In genomic region chr5:139635606-139636206, GRCh38 we compare ENCODE assay signal across 8 cellular contexts. TPM values are rescaled to one million over a fixed set of nuclear protein-coding genes. Genes with fewer than 3 reads are reported as not detected.
DNase-seq lines count a peak whose midpoint lies in the region; ATAC-seq and TF ChIP-seq lines count a peak whose summit lies in the region.

No MANE protein-coding gene starts in this region.

- H3K79me2 ChIP-seq in KMS-11 (ENCODE audit: insufficient read depth, low read depth) (no peaks in the 10 kb centered on the region), SU-DHL-6 (ENCODE audit: insufficient read depth, low read length) (no peaks in the 10 kb centered on the region)

- ATAC-seq in HG02840 (IDR thresholded peaks at IDR 0.05; ENCODE audit: low FRiP score, unreplicated experiment), result no peak

- TF ChIP-seq CTCF in KMS-11 (conservative IDR thresholded peaks at IDR 0.05; ENCODE audit: low read depth, low read length) (peak; percentile 87), SU-DHL-6 (IDR thresholded peaks at IDR 0.05; ENCODE audit: insufficient read depth, low read length, poor library complexity, severe bottlenecking) (peak; percentile 51), tibial nerve (IDR thresholded peaks at IDR 0.05) (peak; percentile 67 to 83 (median 76))

- H3K36me3 ChIP-seq in KMS-11 (ENCODE audit: insufficient read depth) (no peaks in the 10 kb centered on the region), SU-DHL-6 (ENCODE audit: low read length) (no peaks in the 10 kb centered on the region), tibial nerve (peaks cover 0 to 1% (median 0%) of the 10 kb centered on the region in 3 donors)

- H3F3A ChIP-seq in SU-DHL-6 (ENCODE audit: insufficient read depth), result peaks cover 48% of the 10 kb centered on the region

- H3K4me2 ChIP-seq in KMS-11 (peak overlapping the region; percentile 86), SU-DHL-6 (ENCODE audit: low read depth, low read length, poor library complexity, severe bottlenecking) (peak overlapping the region; percentile 80)

- H3K4me1 ChIP-seq in KMS-11 (ENCODE audit: low read depth, poor library complexity, severe bottlenecking), result peaks cover 74% of the 10 kb centered on the region
- peaks cover 5 to 69% (median 43%) of the 10 kb centered on the region in 4 donors for H3K4me1 ChIP-seq in tibial nerve

- DNase-seq in NCI-H2227 (lab: John Stamatoyannopoulos, UW; ENCODE audit: unreplicated experiment) (peak; percentile 9), NCI-H2227 treated with DMSO at 0.1 percent for 48 hours (lab: John Stamatoyannopoulos, UW) (no peak), ecto neural progenitor cell (ENCODE audit: low spot score) (peak; percentile 58), medulla oblongata (ENCODE audit: extremely low spot score) (peak; percentile 82), tibial nerve (ENCODE audit: low spot score in 2 of 2) (peak in 1 of 2 donors; percentile 76)

- no peaks in the 10 kb centered on the region for H3K27me3 ChIP-seq in KMS-11 (ENCODE audit: insufficient read depth, low read depth)
- no peaks in the 10 kb centered on the region for H3K27me3 ChIP-seq in SU-DHL-6 (ENCODE audit: low read length)
- no peaks in the 10 kb centered on the region for H3K27me3 ChIP-seq in tibial nerve

- TF ChIP-seq POLR2A in tibial nerve (IDR thresholded peaks at IDR 0.05), result no peak

- H3K27ac ChIP-seq in KMS-11 (peak overlapping the region; percentile 98), SU-DHL-6 (ENCODE audit: low read depth, low read length) (peak overlapping the region; percentile 98), tibial nerve (peak overlapping the region; percentile 6 to 94 (median 72))

- no peaks in the 10 kb centered on the region for H4K20me1 ChIP-seq in KMS-11 (ENCODE audit: insufficient read depth)
- no peaks in the 10 kb centered on the region for H4K20me1 ChIP-seq in SU-DHL-6 (ENCODE audit: low read depth, low read length)

- peak in 1 of 2 donors; percentile 77 for TF ChIP-seq EP300 in tibial nerve (IDR thresholded peaks at IDR 0.05)

- H2AFZ ChIP-seq in KMS-11 (ENCODE audit: low read depth), result no peak overlapping the region
- H2AFZ ChIP-seq in SU-DHL-6 (ENCODE audit: low read depth, low read length, severe bottlenecking), result no peak overlapping the region

- no peaks in the 10 kb centered on the region for H3K9me3 ChIP-seq in SU-DHL-6 (ENCODE audit: insufficient read depth, low read length)
- no peaks in the 10 kb centered on the region for H3K9me3 ChIP-seq in tibial nerve

- no peak overlapping the region for H3K4me3 ChIP-seq in KMS-11 (IDR thresholded peaks at IDR 0.05; ENCODE audit: insufficient read depth, low read depth, low read length)
- peak overlapping the region; percentile 32 for H3K4me3 ChIP-seq in SU-DHL-6 (ENCODE audit: insufficient read depth, low read length, poor library complexity, severe bottlenecking)
- no peak overlapping the region for H3K4me3 ChIP-seq in tibial nerve

- H3K9me2 ChIP-seq in SU-DHL-6 (replicated peaks; ENCODE audit: insufficient read depth, low read length), result no peaks in the 10 kb centered on the region

- H3K9ac ChIP-seq in KMS-11 (peak overlapping the region; percentile 44; the same call in 1 of the 2 replicates), SU-DHL-6 (ENCODE audit: low read length) (peak overlapping the region; percentile 52)

RNA-seq across cellular contexts. Expression of gene CXXC5, which starts 12.4 kb away (rescaled TPM):
- 10 to 100 TPM; 45.0 to 80.4 (median 67.0) TPM for total RNA-seq in tibial nerve
